13 cellular contexts compared by ENCODE assay signal in genomic region chr16:30532285-30533145, GRCh38. TPM values are rescaled to one million over a fixed set of nuclear protein-coding genes. Genes with fewer than 3 reads are reported as not detected.
DNase-seq lines count a peak whose midpoint lies in the region; ATAC-seq and TF ChIP-seq lines count a peak whose summit lies in the region.
"Had no signal": no experiment of that assay in that cellular context is flagged by ENCODE, and none has a peak within 500 bp of the region (broad histone marks: within the 10 kb centered on the region; RNA-seq: fewer than 3 reads in every experiment).

No MANE protein-coding gene starts in this region.

- H3K27me3 ChIP-seq in mesendoderm (ENCODE audit: insufficient read depth, low read length, poor library complexity) (no peaks in the 10 kb centered on the region), stomach (no peaks in the 10 kb centered on the region), MM.1S (replicated peaks; ENCODE audit: insufficient read depth, low read length) (no peaks in the 10 kb centered on the region)

- no peak overlapping the region for H2AFZ ChIP-seq in MM.1S (ENCODE audit: low read length)

- peaks cover 2% of the 10 kb centered on the region for H3K79me1 ChIP-seq in mesendoderm (ENCODE audit: low read length)

- no peak for DNase-seq in activated naive CD4-positive, alpha-beta T cell treated with anti-CD3 and anti-CD28 coated beads for 36 hours
- DNase-seq in activated naive CD4-positive, alpha-beta T cell treated with anti-CD3 and anti-CD28 coated beads, Interleukin-2, amount 50 U/mL, for 16 hours, result no peak
- DNase-seq in activated T-helper 2 cell treated with anti-CD3 and anti-CD28 coated beads, Interferon-gamma antibody, Interleukin-2, Interleukin-4, amounts not matched to agents 10 μg/mL and 5 μg/mL and 100 μg/mL, durations not matched to agents 14 hours and 24 hours and 36 hours (ENCODE audit: low spot score), result no peak
- DNase-seq in mesendoderm, result no peak
- DNase-seq in stomach, result no peak
- no peak for DNase-seq in MM.1S
- DNase-seq in stimulated activated naive CD4-positive, alpha-beta T cell treated with Interleukin-2 at 50 U/mL for 16 hours (lab: John Stamatoyannopoulos, UW), result no peak
- DNase-seq: amygdala, DMS79 treated with DMSO at 0.1 percent for 48 hours, hypothalamus, NCI-H2081 treated with DMSO at 0.1 percent for 48 hours had no signal

- H3K36me3 Mint-ChIP-seq in activated naive CD4-positive, alpha-beta T cell treated with anti-CD3 and anti-CD28 coated beads for 36 hours (ENCODE audit: low read depth), result peaks cover 25% of the 10 kb centered on the region
- H3K36me3 Mint-ChIP-seq in activated T-helper 2 cell treated with anti-CD3 and anti-CD28 coated beads, Interferon-gamma antibody, Interleukin-2, Interleukin-4, amounts not matched to agents 10 μg/mL and 5 μg/mL and 100 μg/mL, durations not matched to agents 14 hours and 24 hours and 36 hours (ENCODE audit: low read depth), result peaks cover 34% of the 10 kb centered on the region

- H3K27ac Mint-ChIP-seq in activated naive CD4-positive, alpha-beta T cell treated with anti-CD3 and anti-CD28 coated beads for 36 hours, result no peak overlapping the region
- peak overlapping the region; percentile 81 for H3K27ac Mint-ChIP-seq in activated T-helper 2 cell treated with anti-CD3 and anti-CD28 coated beads, Interferon-gamma antibody, Interleukin-2, Interleukin-4, amounts not matched to agents 10 μg/mL and 5 μg/mL and 100 μg/mL, durations not matched to agents 14 hours and 24 hours and 36 hours

- H3F3A ChIP-seq in MM.1S (ENCODE audit: insufficient read depth, low read length), result peaks cover 10% of the 10 kb centered on the region

- H3K4me3 ChIP-seq in mesendoderm (ENCODE audit: low read length), result no peak overlapping the region
- H3K4me3 ChIP-seq in stomach, result peak overlapping the region in 2 of 4 donors; percentile 60 to 75
- H3K4me3 ChIP-seq in MM.1S (ENCODE audit: low read length), result no peak overlapping the region

- no peak overlapping the region for H2AK5ac ChIP-seq in mesendoderm (ENCODE audit: low read length)

- no peak overlapping the region for H2BK5ac ChIP-seq in mesendoderm (ENCODE audit: low read length)

- H3K9me2 ChIP-seq in MM.1S (replicated peaks; ENCODE audit: insufficient read depth, low read length), result no peaks in the 10 kb centered on the region

- H3K79me2 ChIP-seq in mesendoderm (ENCODE audit: control insufficient read depth, insufficient read depth, low read length) (no peaks in the 10 kb centered on the region), MM.1S (ENCODE audit: low read length) (peaks cover 33% of the 10 kb centered on the region)

- H3K23ac ChIP-seq in mesendoderm (ENCODE audit: low read length), result no peak overlapping the region

- H4K5ac ChIP-seq in mesendoderm (ENCODE audit: low read length), result no peak overlapping the region

- peaks cover 52% of the 10 kb centered on the region for H3K4me1 Mint-ChIP-seq in activated naive CD4-positive, alpha-beta T cell treated with anti-CD3 and anti-CD28 coated beads for 36 hours (ENCODE audit: low read depth)
- H3K4me1 Mint-ChIP-seq in activated T-helper 2 cell treated with anti-CD3 and anti-CD28 coated beads, Interferon-gamma antibody, Interleukin-2, Interleukin-4, amounts not matched to agents 10 μg/mL and 5 μg/mL and 100 μg/mL, durations not matched to agents 14 hours and 24 hours and 36 hours (ENCODE audit: low read depth), result peaks cover 33% of the 10 kb centered on the region

- intact Hi-C loops in activated naive CD4-positive, alpha-beta T cell treated with anti-CD3 and anti-CD28 coated beads for 36 hours (cut with micrococcal nuclease), result no loop called here
- intact Hi-C loops in activated T-helper 2 cell treated with anti-CD3 and anti-CD28 coated beads, Interferon-gamma antibody, Interleukin-2, Interleukin-4, amounts not matched to agents 10 μg/mL and 5 μg/mL and 100 μg/mL, durations not matched to agents 14 hours and 24 hours and 36 hours (cut with micrococcal nuclease), result no loop called here
- intact Hi-C loops in stomach (cut with DNase I; ENCODE audit: low total_unique reads), result no loop called here

- no peak overlapping the region for H3K4ac ChIP-seq in mesendoderm (ENCODE audit: low read depth, low read length)

- no peaks in the 10 kb centered on the region for H3K27me3 Mint-ChIP-seq in activated naive CD4-positive, alpha-beta T cell treated with anti-CD3 and anti-CD28 coated beads for 36 hours (ENCODE audit: low read depth)
- no peaks in the 10 kb centered on the region for H3K27me3 Mint-ChIP-seq in activated T-helper 2 cell treated with anti-CD3 and anti-CD28 coated beads, Interferon-gamma antibody, Interleukin-2, Interleukin-4, amounts not matched to agents 10 μg/mL and 5 μg/mL and 100 μg/mL, durations not matched to agents 14 hours and 24 hours and 36 hours (ENCODE audit: low read depth)

- no peak overlapping the region for H3K9ac ChIP-seq in mesendoderm (ENCODE audit: low read length)
- no peak overlapping the region for H3K9ac ChIP-seq in MM.1S (ENCODE audit: low read length)

- TF ChIP-seq CTCF in stomach (IDR thresholded peaks at IDR 0.05) (no peak), MM.1S (IDR thresholded peaks at IDR 0.05; ENCODE audit: low read length) (no peak)

- H3K56ac ChIP-seq in mesendoderm (ENCODE audit: low read length), result peak overlapping the region; percentile 34

- H3K4me1 ChIP-seq in mesendoderm (ENCODE audit: control insufficient read depth, low read depth, low read length) (peaks cover 5% of the 10 kb centered on the region), stomach (peaks cover 33 to 73% (median 52%) of the 10 kb centered on the region in 4 donors), MM.1S (ENCODE audit: low read length) (peaks cover 21% of the 10 kb centered on the region)

- no peak overlapping the region for H2BK120ac ChIP-seq in mesendoderm (ENCODE audit: low read depth, low read length)

- TF ChIP-seq EP300 in stomach (IDR thresholded peaks at IDR 0.05), result no peak

- H4K8ac ChIP-seq in mesendoderm (ENCODE audit: low read depth, low read length), result no peak overlapping the region

- no peak for TF ChIP-seq POLR2A in stomach (IDR thresholded peaks at IDR 0.05)

- H3K9me3 ChIP-seq in stomach, result no peaks in the 10 kb centered on the region
- no peaks in the 10 kb centered on the region for H3K9me3 ChIP-seq in MM.1S (replicated peaks; ENCODE audit: insufficient read depth, low read length)

- H3K4me3 Mint-ChIP-seq in activated naive CD4-positive, alpha-beta T cell treated with anti-CD3 and anti-CD28 coated beads for 36 hours, result peak overlapping the region; percentile 72
- H3K4me3 Mint-ChIP-seq in activated T-helper 2 cell treated with anti-CD3 and anti-CD28 coated beads, Interferon-gamma antibody, Interleukin-2, Interleukin-4, amounts not matched to agents 10 μg/mL and 5 μg/mL and 100 μg/mL, durations not matched to agents 14 hours and 24 hours and 36 hours (ENCODE audit: low read depth), result peak overlapping the region; percentile 81

- no peak for ATAC-seq in GM19395 (IDR thresholded peaks at IDR 0.05; ENCODE audit: unreplicated experiment)
- ATAC-seq: esophagus mucosa had no signal

- H3K4me2 ChIP-seq in mesendoderm (ENCODE audit: low read length), result no peak overlapping the region
- H3K4me2 ChIP-seq in MM.1S (ENCODE audit: low read depth, low read length), result no peak overlapping the region

- H3K27ac ChIP-seq in mesendoderm (ENCODE audit: low read depth, low read length) (no peak overlapping the region), stomach (peak overlapping the region in 4 of 5 donors; percentile 97 to 98 (median 98)), MM.1S (ENCODE audit: low read length) (no peak overlapping the region)

- H3K9me3 Mint-ChIP-seq in activated naive CD4-positive, alpha-beta T cell treated with anti-CD3 and anti-CD28 coated beads for 36 hours, result no peaks in the 10 kb centered on the region
- H3K9me3 Mint-ChIP-seq in activated T-helper 2 cell treated with anti-CD3 and anti-CD28 coated beads, Interferon-gamma antibody, Interleukin-2, Interleukin-4, amounts not matched to agents 10 μg/mL and 5 μg/mL and 100 μg/mL, durations not matched to agents 14 hours and 24 hours and 36 hours, result no peaks in the 10 kb centered on the region

- CTCF ChIA-PET in activated naive CD4-positive, alpha-beta T cell treated with anti-CD3 and anti-CD28 coated beads for 36 hours (lab: Charles Lee), result no interaction called here

- no peaks in the 10 kb centered on the region for H4K20me1 ChIP-seq in MM.1S (ENCODE audit: insufficient read depth, low read length)

- H3K36me3 ChIP-seq in mesendoderm (ENCODE audit: control insufficient read depth, insufficient read depth, low read length) (no peaks in the 10 kb centered on the region), stomach (peaks cover 13 to 31% (median 27%) of the 10 kb centered on the region in 4 donors), MM.1S (replicated peaks; ENCODE audit: insufficient read depth, low read length) (no peaks in the 10 kb centered on the region)

- H2BK15ac ChIP-seq in mesendoderm (replicated peaks; ENCODE audit: low read depth), result no peak overlapping the region

- H3K18ac ChIP-seq in mesendoderm (ENCODE audit: low read length), result no peak overlapping the region

- WGBS in mesendoderm (ENCODE audit: extremely low coverage, insufficient coverage, low lambda C conversion rate), result no CpG with 5 or more reads among the region's 57 CpGs
- 90 to 95% (median 92%) methylated on average over 46 to 57 of the region's 57 CpGs for WGBS in stomach, 5 donors

RNA-seq across cellular contexts. Expression of gene ZNF747, which starts 2.1 kb away (rescaled TPM):
- 1 to 10 TPM; 5.1 to 6.1 TPM for total RNA-seq in activated naive CD4-positive, alpha-beta T cell treated with anti-CD3 and anti-CD28 coated beads for 36 hours
- 11.8 and 11.9 TPM in 2 replicates for total RNA-seq in activated T-helper 2 cell treated with anti-CD3 and anti-CD28 coated beads, Interferon-gamma antibody, Interleukin-2, Interleukin-4, amounts not matched to agents 10 μg/mL and 5 μg/mL and 100 μg/mL, durations not matched to agents 14 hours and 24 hours and 36 hours
- polyA plus RNA-seq in mesendoderm (2013, experiment 1 of 2), result 5.4 TPM
- polyA plus RNA-seq in mesendoderm (2013, experiment 2 of 2), result 5.2 TPM
- 10 to 100 TPM; 10.3 to 18.7 (median 12.9) TPM for total RNA-seq in stomach
- polyA plus RNA-seq in stomach, result 1 to 10 TPM; 6.2 to 7.8 (median 7.3) TPM

RNA-seq across cellular contexts. Expression of gene ZNF768, which starts 6.1 kb away (rescaled TPM):
- 1 to 10 TPM; 7.8 to 8.3 TPM for total RNA-seq in activated naive CD4-positive, alpha-beta T cell treated with anti-CD3 and anti-CD28 coated beads for 36 hours
- 16.9 and 17.1 TPM in 2 replicates for total RNA-seq in activated T-helper 2 cell treated with anti-CD3 and anti-CD28 coated beads, Interferon-gamma antibody, Interleukin-2, Interleukin-4, amounts not matched to agents 10 μg/mL and 5 μg/mL and 100 μg/mL, durations not matched to agents 14 hours and 24 hours and 36 hours
- 20.2 TPM for polyA plus RNA-seq in mesendoderm (2013, experiment 1 of 2)
- 20.4 TPM for polyA plus RNA-seq in mesendoderm (2013, experiment 2 of 2)
- total RNA-seq in stomach, result 10 to 100 TPM; 11.9 to 75.0 (median 30.0) TPM
- 10 to 100 TPM; 27.0 to 33.2 (median 32.7) TPM for polyA plus RNA-seq in stomach

RNA-seq across cellular contexts. Expression of gene ZNF764, which starts 25.7 kb away (rescaled TPM):
- 1 to 10 TPM; 7.6 to 9.5 TPM for total RNA-seq in activated naive CD4-positive, alpha-beta T cell treated with anti-CD3 and anti-CD28 coated beads for 36 hours
- 14.5 and 14.6 TPM in 2 replicates for total RNA-seq in activated T-helper 2 cell treated with anti-CD3 and anti-CD28 coated beads, Interferon-gamma antibody, Interleukin-2, Interleukin-4, amounts not matched to agents 10 μg/mL and 5 μg/mL and 100 μg/mL, durations not matched to agents 14 hours and 24 hours and 36 hours
- polyA plus RNA-seq in mesendoderm (2013, experiment 1 of 2), result 3.5 TPM
- 3.3 TPM for polyA plus RNA-seq in mesendoderm (2013, experiment 2 of 2)
- total RNA-seq in stomach, result 100 to 1,000 TPM in 1 of 5 donors, 10 to 100 TPM in 3, 1 to 10 TPM in 1; 3.5 to 107 (median 13.4) TPM
- 1 to 10 TPM; 3.9 to 7.8 (median 6.8) TPM for polyA plus RNA-seq in stomach

RNA-seq across cellular contexts. Expression of gene ZNF688, which starts 39.0 kb away (rescaled TPM):
- 1 to 10 TPM; 3.7 to 3.9 TPM for total RNA-seq in activated naive CD4-positive, alpha-beta T cell treated with anti-CD3 and anti-CD28 coated beads for 36 hours
- 8.7 and 9.2 TPM in 2 replicates for total RNA-seq in activated T-helper 2 cell treated with anti-CD3 and anti-CD28 coated beads, Interferon-gamma antibody, Interleukin-2, Interleukin-4, amounts not matched to agents 10 μg/mL and 5 μg/mL and 100 μg/mL, durations not matched to agents 14 hours and 24 hours and 36 hours
- polyA plus RNA-seq in mesendoderm (2013, experiment 1 of 2), result 2.2 TPM
- polyA plus RNA-seq in mesendoderm (2013, experiment 2 of 2), result 2.3 TPM
- total RNA-seq in stomach, result 100 to 1,000 TPM in 1 of 5 donors, 10 to 100 TPM in 3, 1 to 10 TPM in 1; 9.4 to 123 (median 18.3) TPM
- polyA plus RNA-seq in stomach, result 10 to 100 TPM; 25.2 to 26.1 (median 25.3) TPM

RNA-seq across cellular contexts. Expression of gene ZNF785, which starts 53.0 kb away (rescaled TPM):
- total RNA-seq in activated naive CD4-positive, alpha-beta T cell treated with anti-CD3 and anti-CD28 coated beads for 36 hours, result 10 to 100 TPM; 11.9 to 13.2 TPM
- 18.9 and 22.2 TPM in 2 replicates for total RNA-seq in activated T-helper 2 cell treated with anti-CD3 and anti-CD28 coated beads, Interferon-gamma antibody, Interleukin-2, Interleukin-4, amounts not matched to agents 10 μg/mL and 5 μg/mL and 100 μg/mL, durations not matched to agents 14 hours and 24 hours and 36 hours
- polyA plus RNA-seq in mesendoderm (2013, experiment 1 of 2), result 3.8 TPM
- 3.4 TPM for polyA plus RNA-seq in mesendoderm (2013, experiment 2 of 2)
- 10 to 100 TPM in 3 of 5 donors, 1 to 10 TPM in 2; 7.8 to 49.0 (median 10.3) TPM for total RNA-seq in stomach
- polyA plus RNA-seq in stomach, result 1 to 10 TPM; 3.8 to 5.4 (median 4.6) TPM

Comparison
In these comparisons a context has a peak if more than half of its experiments do, and no peak if none do; other contexts are left out.
1. H3K27ac ChIP-seq: peak in stomach (4 of 5); none in mesendoderm (single experiment) and MM.1S (single experiment).